8 cellular contexts compared by ENCODE assay signal in genomic region chr19:34926685-34927375, GRCh38. TPM values are rescaled to one million over a fixed set of nuclear protein-coding genes. Genes with fewer than 3 reads are reported as not detected.
DNase-seq lines count a peak whose midpoint lies in the region; ATAC-seq and TF ChIP-seq lines count a peak whose summit lies in the region.

Gene ZNF30, plus strand, starts transcription at chr19:34926903. Its CDS starts 3,045 bp downstream, at chr19:34929948.

- no peaks in the 10 kb centered on the region for H3K27me3 ChIP-seq in CD8-positive, alpha-beta T cell (ENCODE audit: insufficient read depth, low read length)

- intact Hi-C loops in CD8-positive, alpha-beta T cell (cut with DNase I, micrococcal nuclease) = loop anchor here (2.0 to 10.0 kb wide), 3 partner anchors 72 to 154 kb away; partner anchors contain the start of gene ZNF599 (in 1 of the 2)

- H3K4me3 Mint-ChIP-seq in CD8-positive, alpha-beta T cell = peak within 1 kb of the TSS; percentile 90
- H3K4me3 Mint-ChIP-seq in nephron progenitor cell = peak within 1 kb of the TSS; percentile 99
- peak within 1 kb of the TSS; percentile 90 for H3K4me3 Mint-ChIP-seq in stimulated activated naive CD8-positive, alpha-beta T cell treated with anti-CD3 and anti-CD28 coated beads, Interleukin-15, Interleukin-2, amounts not matched to agents 100 ng/mL and 50 ng/mL, for 24 hours

- H3K9me3 Mint-ChIP-seq in CD8-positive, alpha-beta T cell = no peaks in the 10 kb centered on the region
- peaks cover 29% of the 10 kb centered on the region for H3K9me3 Mint-ChIP-seq in nephron progenitor cell
- H3K9me3 Mint-ChIP-seq in stimulated activated naive CD8-positive, alpha-beta T cell treated with anti-CD3 and anti-CD28 coated beads, Interleukin-15, Interleukin-2, amounts not matched to agents 100 ng/mL and 50 ng/mL, for 24 hours = no peaks in the 10 kb centered on the region

- H3K4me1 Mint-ChIP-seq in CD8-positive, alpha-beta T cell (ENCODE audit: low read depth) = peaks cover 26% of the 10 kb centered on the region
- peaks cover 15% of the 10 kb centered on the region for H3K4me1 Mint-ChIP-seq in nephron progenitor cell
- H3K4me1 Mint-ChIP-seq in stimulated activated naive CD8-positive, alpha-beta T cell treated with anti-CD3 and anti-CD28 coated beads, Interleukin-15, Interleukin-2, amounts not matched to agents 100 ng/mL and 50 ng/mL, for 24 hours (ENCODE audit: low read depth) = peaks cover 15% of the 10 kb centered on the region

- peak within 1 kb of the TSS; percentile 62 for H3K4me3 ChIP-seq in CD8-positive, alpha-beta T cell (ENCODE audit: low read depth, low read length)
- peak within 1 kb of the TSS; percentile 74 for H3K4me3 ChIP-seq in fibroblast of villous mesenchyme (ENCODE audit: low read depth, low read length)

- H3K4me1 ChIP-seq in CD8-positive, alpha-beta T cell (ENCODE audit: insufficient read depth, low read length) = peaks cover 12% of the 10 kb centered on the region

- H3K36me3 ChIP-seq in CD8-positive, alpha-beta T cell (ENCODE audit: insufficient read depth, low read length) = peaks cover 3% of the 10 kb centered on the region

- peak; percentile 54 to 89 (median 77) for DNase-seq in CD8-positive, alpha-beta T cell
- peak; percentile 61 for DNase-seq in HS-5 (ENCODE audit: low read depth)
- DNase-seq in RWPE1 (ENCODE audit: low spot score) = peak; percentile 85
- DNase-seq in activated effector memory CD4-positive, alpha-beta T cell treated with anti-CD3 and anti-CD28 coated beads, Interleukin-2, amount 50 U/mL, for 16 hours = peak; percentile 92
- DNase-seq in fibroblast of villous mesenchyme (ENCODE audit: low read depth) = peak; percentile 88
- DNase-seq in nephron progenitor cell = peak; percentile 90

- H3K27ac Mint-ChIP-seq in CD8-positive, alpha-beta T cell = peak within 1 kb of the TSS; percentile 82
- H3K27ac Mint-ChIP-seq in nephron progenitor cell = peak within 1 kb of the TSS; percentile 98
- H3K27ac Mint-ChIP-seq in stimulated activated naive CD8-positive, alpha-beta T cell treated with anti-CD3 and anti-CD28 coated beads, Interleukin-15, Interleukin-2, amounts not matched to agents 100 ng/mL and 50 ng/mL, for 24 hours = peak within 1 kb of the TSS; percentile 67

- TF ChIP-seq CTCF in CD8-positive, alpha-beta T cell (IDR thresholded peaks at IDR 0.05) = no peak
- TF ChIP-seq CTCF in RWPE1 (conservative IDR thresholded peaks at IDR 0.05; ENCODE audit: low read depth) (no peak), fibroblast of villous mesenchyme (IDR thresholded peaks at IDR 0.05; ENCODE audit: insufficient read depth, low read depth, low read length) (no peak), nephron progenitor cell (IDR thresholded peaks at IDR 0.05) (no peak)

- POLR2A ChIA-PET in CD8-positive, alpha-beta T cell (lab: Charles Lee) = interaction anchor here (0.6 to 2.0 kb wide), 5 partner anchors 31 to 548 kb away, joined by 3 to 8 read pairs (median 4); no protein-coding TSS in a partner anchor
- POLR2A ChIA-PET in RWPE1 (lab: Yijun Ruan, JAX; ENCODE audit: low non-redundant PET) = interaction anchor here (1.0 kb wide), 1 partner anchor 194 kb away, joined by 3 read pairs; no protein-coding TSS in a partner anchor

- H3K9me3 ChIP-seq in CD8-positive, alpha-beta T cell (ENCODE audit: low read length) = no peaks in the 10 kb centered on the region

- H3K27me3 Mint-ChIP-seq in CD8-positive, alpha-beta T cell (ENCODE audit: low read depth) = no peaks in the 10 kb centered on the region
- peaks cover 17% of the 10 kb centered on the region for H3K27me3 Mint-ChIP-seq in nephron progenitor cell (ENCODE audit: low read depth, poor library complexity)
- H3K27me3 Mint-ChIP-seq in stimulated activated naive CD8-positive, alpha-beta T cell treated with anti-CD3 and anti-CD28 coated beads, Interleukin-15, Interleukin-2, amounts not matched to agents 100 ng/mL and 50 ng/mL, for 24 hours = no peaks in the 10 kb centered on the region

- peak within 1 kb of the TSS; percentile 39 for H3K27ac ChIP-seq in CD8-positive, alpha-beta T cell (ENCODE audit: low read depth, low read length)
- H3K27ac ChIP-seq in RWPE1 = peak within 1 kb of the TSS; percentile 79

- CTCF ChIA-PET in CD8-positive, alpha-beta T cell (lab: Charles Lee) = interaction anchor here (1.2 to 2.1 kb wide), 4 partner anchors 45 to 214 kb away, joined by 5 to 13 read pairs (median 6); no protein-coding TSS in a partner anchor
- CTCF ChIA-PET in RWPE1 (lab: Yijun Ruan, JAX) = interaction anchor here (0.6 to 0.9 kb wide), 4 partner anchors 47 to 281 kb away, joined by 3 to 6 read pairs (median 4); no protein-coding TSS in a partner anchor

- peak; percentile 97 for ATAC-seq in CD8-positive, alpha-beta T cell
- peak; percentile 86 for ATAC-seq in GM19455 (IDR thresholded peaks at IDR 0.05; ENCODE audit: unreplicated experiment)

- peaks cover 24% of the 10 kb centered on the region for H3K36me3 Mint-ChIP-seq in CD8-positive, alpha-beta T cell
- H3K36me3 Mint-ChIP-seq in nephron progenitor cell (ENCODE audit: low read depth) = peaks cover 32% of the 10 kb centered on the region
- H3K36me3 Mint-ChIP-seq in stimulated activated naive CD8-positive, alpha-beta T cell treated with anti-CD3 and anti-CD28 coated beads, Interleukin-15, Interleukin-2, amounts not matched to agents 100 ng/mL and 50 ng/mL, for 24 hours (ENCODE audit: low read depth) = peaks cover 22% of the 10 kb centered on the region

RNA-seq across cellular contexts. Expression of gene ZNF30, which starts in this region (rescaled TPM):
- total RNA-seq in CD8-positive, alpha-beta T cell = 1 to 10 TPM; 1.4 to 1.5 TPM
- total RNA-seq in fibroblast of villous mesenchyme = 3.2 and 3.9 TPM in 2 replicates

Comparison
In these comparisons a context has a peak if more than half of its experiments do, and no peak if none do; other contexts are left out.
1. Peak in every context shown above with its lines: DNase-seq, ATAC-seq, H3K4me3 ChIP-seq and H3K27ac ChIP-seq.